14 cellular contexts compared by ENCODE assay signal in the genomic region with DNA sequence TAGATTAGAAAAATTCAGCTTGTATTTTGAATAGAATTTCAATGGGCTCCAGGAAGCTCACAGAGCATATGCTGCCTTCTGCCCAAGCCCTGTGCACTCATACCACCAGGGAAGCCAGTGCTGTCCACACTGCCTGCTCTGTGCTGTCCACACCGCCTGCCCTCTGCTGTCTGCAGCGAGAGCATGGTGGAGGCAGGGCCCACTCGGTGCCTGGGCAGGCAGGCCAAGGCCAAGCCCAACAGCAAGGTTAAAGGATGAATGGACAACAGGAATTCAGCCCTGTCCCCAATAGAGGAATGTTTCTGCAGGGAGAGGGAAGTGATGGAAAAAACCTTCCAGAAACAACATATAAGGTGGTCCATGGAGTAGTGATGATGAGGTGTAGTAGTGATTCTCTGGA.
DNase-seq lines count a peak whose midpoint lies in the region; ATAC-seq and TF ChIP-seq lines count a peak whose summit lies in the region.
"Had no signal": no experiment of that assay in that cellular context is flagged by ENCODE, and none has a peak within 500 bp of the region (broad histone marks: within the 10 kb centered on the region; RNA-seq: fewer than 3 reads in every experiment).

No MANE protein-coding gene starts in this region.

- H3K4me3 Mint-ChIP-seq in glutamatergic neuron (ENCODE audit: unreplicated experiment) = no peak overlapping the region
- H3K4me3 Mint-ChIP-seq in naive thymus-derived CD8-positive, alpha-beta T cell = no peak overlapping the region
- H3K4me3 Mint-ChIP-seq in stimulated activated effector memory CD8-positive, alpha-beta T cell treated with anti-CD3 and anti-CD28 coated beads, Interleukin-12 subunit alpha, Interleukin-12 subunit beta, amount 100 ng/mL, for 72 hours = no peak overlapping the region
- H3K4me3 Mint-ChIP-seq: B cell; CD4-positive, alpha-beta T cell; IgD-negative memory B cell had no signal

- 0 out of 2 replicates have a peak, but pooled peaks have one; percentile 6 for TF ChIP-seq CTCF in LNCaP clone FGC (IDR thresholded peaks at IDR 0.05; ENCODE audit: control insufficient read depth, extremely low read depth, insufficient read depth)
- no peak for TF ChIP-seq CTCF in glutamatergic neuron (IDR thresholded peaks at IDR 0.05; ENCODE audit: partially characterized antibody, unreplicated experiment)
- TF ChIP-seq CTCF in upper lobe of right lung (IDR thresholded peaks at IDR 0.05) = no peak

- peaks cover 10% of the 10 kb centered on the region for H3K36me3 Mint-ChIP-seq in glutamatergic neuron (ENCODE audit: unreplicated experiment)
- no peaks in the 10 kb centered on the region for H3K36me3 Mint-ChIP-seq in naive thymus-derived CD8-positive, alpha-beta T cell
- no peaks in the 10 kb centered on the region for H3K36me3 Mint-ChIP-seq in stimulated activated effector memory CD8-positive, alpha-beta T cell treated with anti-CD3 and anti-CD28 coated beads, Interleukin-12 subunit alpha, Interleukin-12 subunit beta, amount 100 ng/mL, for 72 hours

- H3K27ac Mint-ChIP-seq in glutamatergic neuron (ENCODE audit: unreplicated experiment) = peak overlapping the region; percentile 39
- peak overlapping the region in 1 of 10 donors; percentile 35 for H3K27ac Mint-ChIP-seq in naive thymus-derived CD8-positive, alpha-beta T cell
- H3K27ac Mint-ChIP-seq in stimulated activated effector memory CD8-positive, alpha-beta T cell treated with anti-CD3 and anti-CD28 coated beads, Interleukin-12 subunit alpha, Interleukin-12 subunit beta, amount 100 ng/mL, for 72 hours = no peak overlapping the region
- H3K27ac Mint-ChIP-seq: B cell; CD4-positive, alpha-beta T cell; IgD-negative memory B cell had no signal

- H3K27ac ChIP-seq in upper lobe of right lung = no peak overlapping the region

- peaks cover 31% of the 10 kb centered on the region for H3K4me1 Mint-ChIP-seq in glutamatergic neuron (ENCODE audit: low read depth, unreplicated experiment)
- H3K4me1 Mint-ChIP-seq in naive thymus-derived CD8-positive, alpha-beta T cell = no peaks in the 10 kb centered on the region
- H3K4me1 Mint-ChIP-seq in stimulated activated effector memory CD8-positive, alpha-beta T cell treated with anti-CD3 and anti-CD28 coated beads, Interleukin-12 subunit alpha, Interleukin-12 subunit beta, amount 100 ng/mL, for 72 hours = no peaks in the 10 kb centered on the region
- H3K4me1 Mint-ChIP-seq: B cell, IgD-negative memory B cell had no signal

- DNase-seq in LNCaP clone FGC (ENCODE audit: low read depth) = no peak
- DNase-seq in glutamatergic neuron = no peak
- DNase-seq in left lobe of liver (ENCODE audit: low spot score) = no peak
- DNase-seq in upper lobe of right lung = no peak
- no peak for DNase-seq in naive thymus-derived CD8-positive, alpha-beta T cell
- DNase-seq in HK-2 (ENCODE audit: unreplicated experiment) = no peak
- no peak for DNase-seq in stimulated activated effector memory CD8-positive, alpha-beta T cell treated with anti-CD3 and anti-CD28 coated beads, Interleukin-12 subunit alpha, Interleukin-12 subunit beta, amount 100 ng/mL, for 72 hours (ENCODE audit: low spot score in 2 of 2)
- DNase-seq: C1 segment of cervical spinal cord; Calu3; CD4-positive, alpha-beta T cell; DMS 273 treated with DMSO at 0.1 percent for 48 hours had no signal

- H3K4me1 ChIP-seq in upper lobe of right lung = no peaks in the 10 kb centered on the region

- ATAC-seq in left lobe of liver (peak; percentile 49), upper lobe of right lung (peak; percentile 28)
- ATAC-seq in naive thymus-derived CD8-positive, alpha-beta T cell = no peak
- no peak for ATAC-seq in stimulated activated effector memory CD8-positive, alpha-beta T cell treated with anti-CD3 and anti-CD28 coated beads, Interleukin-12 subunit alpha, Interleukin-12 subunit beta, amount 100 ng/mL, for 72 hours
- ATAC-seq: HCT116 had no signal

- intact Hi-C loops in upper lobe of right lung (cut with DNase I) = no loop called here

- no peaks in the 10 kb centered on the region for H3K9me3 ChIP-seq in upper lobe of right lung

- H3K27me3 ChIP-seq in upper lobe of right lung = no peaks in the 10 kb centered on the region

- POLR2A ChIA-PET in naive thymus-derived CD8-positive, alpha-beta T cell (lab: Charles Lee) = no interaction called here

- peaks cover 13% of the 10 kb centered on the region for H3K27me3 Mint-ChIP-seq in glutamatergic neuron (ENCODE audit: unreplicated experiment)
- peaks cover 0 to 9% (median 0%) of the 10 kb centered on the region in 5 donors for H3K27me3 Mint-ChIP-seq in naive thymus-derived CD8-positive, alpha-beta T cell
- H3K27me3 Mint-ChIP-seq: B cell; CD4-positive, alpha-beta T cell; IgD-negative memory B cell had no signal

- H3K4me3 ChIP-seq in LNCaP clone FGC (ENCODE audit: low read depth, low read length) = no peak overlapping the region
- H3K4me3 ChIP-seq in upper lobe of right lung = no peak overlapping the region

- H3K36me3 ChIP-seq in upper lobe of right lung = no peaks in the 10 kb centered on the region

- H3K9me3 Mint-ChIP-seq in glutamatergic neuron (ENCODE audit: unreplicated experiment) = peaks cover 13% of the 10 kb centered on the region
- H3K9me3 Mint-ChIP-seq in naive thymus-derived CD8-positive, alpha-beta T cell = peaks cover 0 to 10% (median 3%) of the 10 kb centered on the region in 9 donors
- no peaks in the 10 kb centered on the region for H3K9me3 Mint-ChIP-seq in stimulated activated effector memory CD8-positive, alpha-beta T cell treated with anti-CD3 and anti-CD28 coated beads, Interleukin-12 subunit alpha, Interleukin-12 subunit beta, amount 100 ng/mL, for 72 hours

Comparison
In these comparisons a context has a peak if more than half of its experiments do, and no peak if none do; other contexts are left out.
1. ATAC-seq: peak in left lobe of liver (single experiment) and upper lobe of right lung (single experiment); none in naive thymus-derived CD8-positive, alpha-beta T cell (0 of 2) and stimulated activated effector memory CD8-positive, alpha-beta T cell treated with anti-CD3 and anti-CD28 coated beads, Interleukin-12 subunit alpha, Interleukin-12 subunit beta, amount 100 ng/mL, for 72 hours (single experiment).